In the genomic region with DNA sequence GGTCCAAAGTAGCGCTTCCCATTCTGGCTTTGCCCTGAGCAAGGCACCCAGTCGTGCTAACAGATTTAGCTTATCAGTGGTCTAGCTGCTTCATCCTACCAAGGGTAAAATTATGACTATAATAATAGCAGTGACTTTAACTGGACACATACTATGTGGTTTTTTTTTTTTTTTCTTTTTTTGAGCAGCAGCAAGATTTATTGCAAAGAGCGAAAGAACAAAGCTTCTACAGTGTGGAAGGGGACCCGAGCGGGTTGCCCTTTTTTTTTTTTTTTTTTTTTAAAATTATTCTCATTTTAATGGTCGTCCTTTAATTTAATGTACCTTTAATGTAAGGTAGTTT, we compare ENCODE assay signal across 8 cellular contexts. TPM values are rescaled to one million over a fixed set of nuclear protein-coding genes. Genes with fewer than 3 reads are reported as not detected.
DNase-seq lines count a peak whose midpoint lies in the region; ATAC-seq, FAIRE-seq and TF ChIP-seq lines count a peak whose summit lies in the region.

No MANE protein-coding gene starts in this region.

- TSS peak; percentile 78 for BruUV-seq in K562 (replicated peaks; lab: Mats Ljungman, UMichigan)

- peak overlapping the region; percentile 82 for H3K27ac ChIP-seq in K562 (ENCODE audit: extremely low read depth, low read depth, low read length)
- peak overlapping the region; percentile 60 to 93 for H3K27ac ChIP-seq in lung (ENCODE audit: low read depth in 1 of 2, low read length in 1 of 2)
- peak overlapping the region; percentile 72 to 88 (median 84) for H3K27ac ChIP-seq in upper lobe of left lung

- TF ChIP-seq POLR2A in K562 (conservative IDR thresholded peaks at IDR 0.05) (no peak; the same call in 1 of the 2 replicates), upper lobe of left lung (IDR thresholded peaks at IDR 0.05) (no peak)

- peak overlapping the region; percentile 100 for H3K4me3 Mint-ChIP-seq in activated naive CD4-positive, alpha-beta T cell treated with anti-CD3 and anti-CD28 coated beads for 36 hours

- DNase-seq in activated naive CD4-positive, alpha-beta T cell treated with anti-CD3 and anti-CD28 coated beads for 36 hours: no peak
- DNase-seq in activated naive CD4-positive, alpha-beta T cell treated with anti-CD3 and anti-CD28 coated beads, Interleukin-2, amount 50 U/mL, for 16 hours: no peak
- DNase-seq in K562 (ENCODE audit: extremely low read depth in 1 of 4, low spot score in 3 of 4): no peak
- DNase-seq in lung (ENCODE audit: low spot score): no peak
- DNase-seq in upper lobe of left lung: no peak
- DNase-seq in stimulated activated CD4-positive, alpha-beta T cell treated with anti-CD3 and anti-CD28 coated beads, Interleukin-15, amount 100 ng/mL, for 24 hours: no peak
- no peak for DNase-seq in sciatic nerve (ENCODE audit: low spot score)

- peak overlapping the region; percentile 73 to 97 for H3K9ac ChIP-seq in K562 (ENCODE audit: insufficient read depth in 1 of 2, low read depth in 2 of 2, low read length in 2 of 2)

- POLR2A ChIA-PET in K562 (lab: Yijun Ruan, JAX): interaction anchor here (0.6 to 1.8 kb wide), 3 partner anchors 9 to 955 kb away, joined by 4 to 9 read pairs (median 6); no protein-coding TSS in a partner anchor

- 0% methylated on average over 3 of the region's 6 CpGs for whole genome bisulfite sequencing in K562 (ENCODE audit: insufficient coverage, low coverage, missing lambda C conversion rate)
- 7% methylated on average over 6 of the region's 6 CpGs for WGBS in lung, 2 donors
- WGBS in upper lobe of left lung, 2 donors: 15 to 20% methylated on average over 6 of the region's 6 CpGs

- TF ChIP-seq CTCF in K562 (IDR thresholded peaks at IDR 0.05 in 2 of 3, conservative IDR thresholded peaks at IDR 0.05 in 1 of 3; ENCODE audit: insufficient read depth in 2 of 3, low read depth in 1 of 3, low read length in 3 of 3): no peak
- no peak for TF ChIP-seq CTCF in lung (IDR thresholded peaks at IDR 0.05; ENCODE audit: control extremely low read depth, extremely low read depth)
- no peak for TF ChIP-seq CTCF in upper lobe of left lung (IDR thresholded peaks at IDR 0.05)

- no peak for ATAC-seq in K562
- ATAC-seq in lung (ENCODE audit: insufficient read depth, low FRiP score): no peak
- ATAC-seq in upper lobe of left lung (ENCODE audit: low FRiP score in 2 of 2): no peak
- no peak for ATAC-seq in HG03025 (IDR thresholded peaks at IDR 0.05; ENCODE audit: low FRiP score, unreplicated experiment)
- ATAC-seq in sciatic nerve: no peak

- H3K27me3 ChIP-seq in K562 (ENCODE audit: control insufficient read depth in 2 of 2, insufficient read depth in 2 of 2, low read length in 2 of 2) (peaks cover 0 to 2% of the 10 kb centered on the region in 2 experiments; a peak in 1 of 5 replicates), lung (ENCODE audit: control insufficient read depth, insufficient read depth) (no peaks in the 10 kb centered on the region), upper lobe of left lung (no peaks in the 10 kb centered on the region)

- peaks cover 35% of the 10 kb centered on the region for H3K4me1 Mint-ChIP-seq in activated naive CD4-positive, alpha-beta T cell treated with anti-CD3 and anti-CD28 coated beads for 36 hours (ENCODE audit: low read depth)

- H3K9me3 ChIP-seq in K562 (replicated peaks; ENCODE audit: control insufficient read depth, insufficient read depth, low read depth, low read length) (no peaks in the 10 kb centered on the region), lung (ENCODE audit: control insufficient read depth in 2 of 2, insufficient read depth in 1 of 2, low read length in 1 of 2) (no peaks in the 10 kb centered on the region), upper lobe of left lung (no peaks in the 10 kb centered on the region)

- CTCF ChIA-PET in activated naive CD4-positive, alpha-beta T cell treated with anti-CD3 and anti-CD28 coated beads for 36 hours (lab: Charles Lee): interaction anchor here (0.6 to 2.2 kb wide), 6 partner anchors 13 to 152 kb away, joined by 4 to 8 read pairs (median 6); a partner anchor contains a TSS
- CTCF ChIA-PET in K562 (lab: Yijun Ruan, JAX; ENCODE audit: low intra/inter-chr PET ratio): no interaction called here

- no peaks in the 10 kb centered on the region for H3K9me1 ChIP-seq in K562 (ENCODE audit: control insufficient read depth, insufficient read depth, low read length)

- H3K4me3 ChIP-seq in K562 (peak overlapping the region; percentile 52), lung (peak overlapping the region; percentile 94), upper lobe of left lung (peak overlapping the region; percentile 58 to 76 (median 65))

- peak overlapping the region; percentile 98 for H2AFZ ChIP-seq in K562 (ENCODE audit: low read depth, low read length)

- TF ChIP-seq EP300 in K562 (IDR thresholded peaks at IDR 0.05; ENCODE audit: low read length) (no peak), upper lobe of left lung (IDR thresholded peaks at IDR 0.05) (no peak)

- peaks cover 10% of the 10 kb centered on the region; the same call in 2 of the 3 replicates for H3K79me2 ChIP-seq in K562 (ENCODE audit: control insufficient read depth, insufficient read depth, low read length)

- H3K27ac Mint-ChIP-seq in activated naive CD4-positive, alpha-beta T cell treated with anti-CD3 and anti-CD28 coated beads for 36 hours: peak overlapping the region; percentile 100

- H3K4me1 ChIP-seq in K562 (replicated peaks in 1 of 2; ENCODE audit: control insufficient read depth in 2 of 2, insufficient read depth in 2 of 2, low read length in 2 of 2) (peaks cover 7 to 9% of the 10 kb centered on the region in 2 experiments; a peak in 4 of 5 replicates), lung (ENCODE audit: control insufficient read depth in 2 of 2, insufficient read depth in 2 of 2, low read length in 2 of 2) (peaks cover 0 to 3% of the 10 kb centered on the region in 2 donors), upper lobe of left lung (peaks cover 15 to 26% (median 19%) of the 10 kb centered on the region in 4 donors)

- in situ Hi-C loops in K562 (cut with MboI): no loop called here

- no peaks in the 10 kb centered on the region for H3K9me3 Mint-ChIP-seq in activated naive CD4-positive, alpha-beta T cell treated with anti-CD3 and anti-CD28 coated beads for 36 hours

- intact Hi-C loops in activated naive CD4-positive, alpha-beta T cell treated with anti-CD3 and anti-CD28 coated beads for 36 hours (cut with micrococcal nuclease): loop anchor here (1.0 to 10.0 kb wide), 13 partner anchors 10 to 1898 kb away; a partner anchor contains a TSS
- intact Hi-C loops in K562 (cut with micrococcal nuclease) (loop anchor here (1.0 kb wide), 1 partner anchor 133 kb away; a partner anchor contains a TSS), sciatic nerve (cut with DNase I) (no loop called here)

- H3K36me3 Mint-ChIP-seq in activated naive CD4-positive, alpha-beta T cell treated with anti-CD3 and anti-CD28 coated beads for 36 hours (ENCODE audit: low read depth): peaks cover 32% of the 10 kb centered on the region

- H4K20me1 ChIP-seq in K562 (replicated peaks; ENCODE audit: control insufficient read depth, insufficient read depth, low read length): no peaks in the 10 kb centered on the region

- FAIRE-seq in K562 (lab: Jason Lieb, UNC): no peak

- H3K4me2 ChIP-seq in K562 (ENCODE audit: insufficient read depth, low read length): peak overlapping the region; percentile 91

- H3K27me3 Mint-ChIP-seq in activated naive CD4-positive, alpha-beta T cell treated with anti-CD3 and anti-CD28 coated beads for 36 hours (ENCODE audit: low read depth): no peaks in the 10 kb centered on the region

- H3K36me3 ChIP-seq in K562 (ENCODE audit: control insufficient read depth, insufficient read depth, low read length) (peaks cover 3% of the 10 kb centered on the region; the same call in 1 of the 3 replicates), lung (ENCODE audit: control insufficient read depth in 2 of 2, insufficient read depth in 2 of 2, low read length in 2 of 2) (no peaks in the 10 kb centered on the region), upper lobe of left lung (no peaks in the 10 kb centered on the region)

- TF ChIP-seq RAD21 in K562 (CRISPR knock-in tag; conservative IDR thresholded peaks at IDR 0.05 in 1 of 2, IDR thresholded peaks at IDR 0.05 in 1 of 2): no peak

TF ChIP-seq in K562, 482 proteins besides CTCF, POLR2A, EP300 and RAD21 (continues in another document):
- TF ChIP-seq, protein P1, sequence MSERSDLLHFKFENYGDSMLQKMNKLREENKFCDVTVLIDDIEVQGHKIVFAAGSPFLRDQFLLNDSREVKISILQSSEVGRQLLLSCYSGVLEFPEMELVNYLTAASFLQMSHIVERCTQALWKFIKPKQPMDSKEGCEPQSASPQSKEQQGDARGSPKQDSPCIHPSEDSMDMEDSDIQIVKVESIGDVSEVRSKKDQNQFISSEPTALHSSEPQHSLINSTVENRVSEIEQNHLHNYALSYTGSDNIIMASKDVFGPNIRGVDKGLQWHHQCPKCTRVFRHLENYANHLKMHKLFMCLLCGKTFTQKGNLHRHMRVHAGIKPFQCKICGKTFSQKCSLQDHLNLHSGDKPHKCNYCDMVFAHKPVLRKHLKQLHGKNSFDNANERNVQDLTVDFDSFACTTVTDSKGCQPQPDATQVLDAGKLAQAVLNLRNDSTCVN (CRISPR knock-in tag; IDR thresholded peaks at IDR 0.05): no peak
- TF ChIP-seq PRMT5 (CRISPR knock-in tag; IDR thresholded peaks at IDR 0.05): no peak

RNA-seq across cellular contexts. Expression of a gene that starts 0.5 kb away (rescaled TPM):
- 10 to 100 TPM; 23.0 to 23.7 TPM for total RNA-seq in activated naive CD4-positive, alpha-beta T cell treated with anti-CD3 and anti-CD28 coated beads for 36 hours
- 8.3 and 35.0 TPM in 2 replicates for total RNA-seq in K562 (2011; cell fraction: chromatin; rRNA removed; ENCODE audit: low replicate concordance)
- total RNA-seq in K562 (2011; cell fraction: nucleolus; rRNA removed): 3.5 and 6.6 TPM in 2 replicates
- 12.2 and 23.0 TPM in 2 replicates for total RNA-seq in K562 (2011; cell fraction: nucleoplasm; rRNA removed)
- total RNA-seq in K562 (2014; rRNA removed): 2.4 and 2.9 TPM in 2 replicates
- total RNA-seq in K562 (2014; rRNA removed; fragmentation: Illumina TruSeq; extraction: Trizol): 7.6 and 9.0 TPM in 2 replicates
- 4.8 TPM in 2 replicates for total RNA-seq in K562 (2015; rRNA removed; fragmentation: Illumina TruSeq; extraction: Trizol)
- 5.2 and 5.5 TPM in 2 replicates for total RNA-seq in K562 (2021)
- polyA plus RNA-seq in K562 (2011; rRNA removed): 3.7 TPM in 2 replicates
- 0.85 and 2.0 TPM in 2 replicates for polyA plus RNA-seq in K562 (2011; cell fraction: cytosol; rRNA removed)
- polyA plus RNA-seq in K562 (2011; cell fraction: nucleus; rRNA removed): 3.4 and 3.6 TPM in 2 replicates
- 1.2 and 1.4 TPM in 2 replicates for polyA plus RNA-seq in K562 (2012)
- 1.9 TPM in 2 replicates for polyA plus RNA-seq in K562 (2014; fragmentation: Illumina TruSeq; extraction: Trizol)
- under 1 TPM; 0.74 to 0.99 TPM for polyA plus RNA-seq in K562 (2014; fragmentation: Nextera tagmentation; extraction: Ambion mirVana)
- polyA plus RNA-seq in K562 (2014; rRNA removed): 1.9 and 2.0 TPM in 2 replicates
- polyA minus RNA-seq in K562 (2011; rRNA and poly(A)+ RNA removed): 13.6 TPM in 2 replicates
- 3.8 and 4.7 TPM in 2 replicates for polyA minus RNA-seq in K562 (2011; cell fraction: cytosol; rRNA and poly(A)+ RNA removed)
- 7.5 and 12.8 TPM in 2 replicates for polyA minus RNA-seq in K562 (2011; cell fraction: nucleus; rRNA and poly(A)+ RNA removed)
- 10 to 100 TPM in 1 of 2 donors, 1 to 10 TPM in 1; 3.2 to 16.4 TPM for total RNA-seq in lung
- polyA plus RNA-seq in lung: 1 to 10 TPM in 1 of 2 donors, under 1 TPM in 1; 0.63 to 1.8 TPM
- 10 to 100 TPM in 2 of 6 donors, 1 to 10 TPM in 4; 2.0 to 16.4 (median 4.3) TPM for total RNA-seq in upper lobe of left lung
- 8.7 TPM for total RNA-seq in sciatic nerve
